1 cellular context compared by ENCODE assay signal in the genomic region with DNA sequence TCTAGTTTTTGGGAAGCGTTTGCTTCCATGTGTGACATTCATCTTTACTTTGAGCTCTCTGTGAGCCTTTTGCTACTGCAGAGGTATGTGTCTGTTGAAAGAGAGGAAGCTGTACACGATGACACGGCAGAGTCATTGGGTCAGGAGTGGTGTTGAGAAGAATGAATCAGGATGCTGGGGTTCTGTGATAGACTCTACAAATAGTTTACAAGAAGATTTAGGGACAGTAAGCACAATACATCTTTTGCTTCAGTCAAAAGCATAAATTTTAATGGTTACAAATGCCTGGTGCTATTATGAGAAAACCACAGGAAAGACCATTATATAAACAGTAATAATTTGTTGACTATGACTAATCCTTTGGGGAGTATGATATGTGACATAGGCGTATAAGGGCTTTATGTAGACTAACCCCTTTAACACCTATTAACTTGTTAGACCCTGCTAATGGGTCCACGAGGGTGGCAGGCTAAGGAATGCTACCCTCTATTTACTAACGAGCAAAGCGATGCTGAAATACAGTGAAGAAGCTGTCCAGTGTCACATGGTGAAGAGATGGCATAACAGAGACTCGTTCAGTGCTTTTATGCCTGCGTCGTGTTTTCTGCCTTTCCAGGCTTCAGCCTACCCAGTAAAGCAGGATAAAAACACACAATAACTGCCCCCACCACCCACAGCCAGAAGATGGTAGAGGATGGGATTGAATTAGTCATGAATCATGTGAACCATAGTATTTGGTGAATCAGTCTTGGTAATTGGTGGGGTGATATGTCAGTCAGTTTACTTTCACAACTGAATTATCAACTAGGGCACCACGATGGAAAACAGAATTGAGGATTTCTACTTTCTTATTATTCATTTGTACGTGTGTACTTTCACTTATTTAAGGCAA.
TF ChIP-seq lines count a peak whose summit lies in the region.

No MANE protein-coding gene starts in this region.

TF ChIP-seq in IMR-90, 13 proteins besides CTCF, POLR2A, EP300 and RAD21:
- no peak for TF ChIP-seq BHLHE40 (IDR thresholded peaks at IDR 0.05; ENCODE audit: low read depth, low read length)
- peak; percentile 75 for TF ChIP-seq NFE2L2 (IDR thresholded peaks at IDR 0.05; ENCODE audit: low read depth, low read length)
- TF ChIP-seq, protein P1, sequence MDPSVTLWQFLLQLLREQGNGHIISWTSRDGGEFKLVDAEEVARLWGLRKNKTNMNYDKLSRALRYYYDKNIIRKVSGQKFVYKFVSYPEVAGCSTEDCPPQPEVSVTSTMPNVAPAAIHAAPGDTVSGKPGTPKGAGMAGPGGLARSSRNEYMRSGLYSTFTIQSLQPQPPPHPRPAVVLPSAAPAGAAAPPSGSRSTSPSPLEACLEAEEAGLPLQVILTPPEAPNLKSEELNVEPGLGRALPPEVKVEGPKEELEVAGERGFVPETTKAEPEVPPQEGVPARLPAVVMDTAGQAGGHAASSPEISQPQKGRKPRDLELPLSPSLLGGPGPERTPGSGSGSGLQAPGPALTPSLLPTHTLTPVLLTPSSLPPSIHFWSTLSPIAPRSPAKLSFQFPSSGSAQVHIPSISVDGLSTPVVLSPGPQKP (IDR thresholded peaks at IDR 0.05; ENCODE audit: borderline replicate concordance, low read depth, low read length): no peak
- no peak for TF ChIP-seq RFX5 (IDR thresholded peaks at IDR 0.05; ENCODE audit: low read depth, low read length)
- TF ChIP-seq MAFK (IDR thresholded peaks at IDR 0.05; ENCODE audit: low read depth, low read length): peak; percentile 42; the same call in 1 of the 2 replicates
- TF ChIP-seq FOS (IDR thresholded peaks at IDR 0.05; ENCODE audit: low read depth, low read length): 0 out of 2 replicates have a peak, but pooled peaks have one; percentile 35
- no peak for TF ChIP-seq RCOR1 (IDR thresholded peaks at IDR 0.05; ENCODE audit: insufficient replicate concordance, low read length)
- TF ChIP-seq SMC3 (IDR thresholded peaks at IDR 0.05; ENCODE audit: low read depth, low read length): peak; percentile 20
- peak; percentile 49; the same call in 1 of the 2 replicates for TF ChIP-seq MAZ (IDR thresholded peaks at IDR 0.05; ENCODE audit: borderline replicate concordance, low read depth, low read length)
- peak; percentile 46; the same call in 1 of the 2 replicates for TF ChIP-seq CEBPB (IDR thresholded peaks at IDR 0.05; ENCODE audit: low read depth, low read length)
- TF ChIP-seq MXI1 (IDR thresholded peaks at IDR 0.05; ENCODE audit: borderline replicate concordance, low read depth, low read length): no peak
- TF ChIP-seq, protein P2, sequence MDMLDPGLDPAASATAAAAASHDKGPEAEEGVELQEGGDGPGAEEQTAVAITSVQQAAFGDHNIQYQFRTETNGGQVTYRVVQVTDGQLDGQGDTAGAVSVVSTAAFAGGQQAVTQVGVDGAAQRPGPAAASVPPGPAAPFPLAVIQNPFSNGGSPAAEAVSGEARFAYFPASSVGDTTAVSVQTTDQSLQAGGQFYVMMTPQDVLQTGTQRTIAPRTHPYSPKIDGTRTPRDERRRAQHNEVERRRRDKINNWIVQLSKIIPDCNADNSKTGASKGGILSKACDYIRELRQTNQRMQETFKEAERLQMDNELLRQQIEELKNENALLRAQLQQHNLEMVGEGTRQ (IDR thresholded peaks at IDR 0.05; ENCODE audit: low read depth, low read length): peak; percentile 75
- no peak for TF ChIP-seq CHD1 (IDR thresholded peaks at IDR 0.05; ENCODE audit: low read depth, low read length)
TF ChIP-seq in IMR-90: peak in this region for 7.
